Comparison of ENCODE assay signal across 1 cellular context in the genomic region with DNA sequence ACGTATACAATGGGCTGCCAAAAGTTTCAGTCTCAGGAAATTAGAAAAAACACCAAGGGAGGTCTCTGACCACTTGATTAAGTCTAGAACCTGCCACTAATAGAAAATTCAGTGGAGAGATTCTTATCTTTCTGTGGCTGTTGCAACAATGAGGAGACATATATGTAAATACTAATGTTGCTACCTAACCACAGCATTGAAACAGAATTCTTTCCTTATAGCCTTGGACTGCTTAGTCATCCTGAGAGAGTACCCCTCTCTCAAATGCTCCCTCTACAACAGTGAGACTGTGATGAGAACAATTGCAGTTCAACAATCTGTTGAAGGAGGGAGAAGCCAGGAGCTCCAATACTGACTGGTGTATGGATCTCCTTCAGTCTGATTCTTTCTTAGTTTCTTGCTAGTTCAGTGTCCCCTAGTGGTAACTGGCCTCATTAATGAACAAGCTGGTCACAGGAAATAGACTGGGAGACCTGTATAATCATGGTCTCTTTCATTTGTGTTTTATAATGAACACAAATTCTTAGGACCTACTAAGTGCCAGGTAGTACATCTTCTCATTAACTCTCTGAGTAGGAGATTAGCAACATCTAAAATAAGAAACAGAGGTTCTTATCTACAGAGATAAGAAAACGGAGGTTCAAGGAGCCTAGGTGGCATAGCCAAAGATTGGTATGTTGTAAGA.
TF ChIP-seq lines count a peak whose summit lies in the region.

No MANE protein-coding gene starts in this region.

TF ChIP-seq in HepG2, 621 proteins besides CTCF, POLR2A, EP300 and RAD21 (continued from another document and continues in another):
- TF ChIP-seq, protein P1, sequence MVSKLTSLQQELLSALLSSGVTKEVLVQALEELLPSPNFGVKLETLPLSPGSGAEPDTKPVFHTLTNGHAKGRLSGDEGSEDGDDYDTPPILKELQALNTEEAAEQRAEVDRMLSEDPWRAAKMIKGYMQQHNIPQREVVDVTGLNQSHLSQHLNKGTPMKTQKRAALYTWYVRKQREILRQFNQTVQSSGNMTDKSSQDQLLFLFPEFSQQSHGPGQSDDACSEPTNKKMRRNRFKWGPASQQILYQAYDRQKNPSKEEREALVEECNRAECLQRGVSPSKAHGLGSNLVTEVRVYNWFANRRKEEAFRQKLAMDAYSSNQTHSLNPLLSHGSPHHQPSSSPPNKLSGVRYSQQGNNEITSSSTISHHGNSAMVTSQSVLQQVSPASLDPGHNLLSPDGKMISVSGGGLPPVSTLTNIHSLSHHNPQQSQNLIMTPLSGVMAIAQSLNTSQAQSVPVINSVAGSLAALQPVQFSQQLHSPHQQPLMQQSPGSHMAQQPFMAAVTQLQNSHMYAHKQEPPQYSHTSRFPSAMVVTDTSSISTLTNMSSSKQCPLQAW (CRISPR knock-in tag; IDR thresholded peaks at IDR 0.05) = no peak
- no peak for TF ChIP-seq NR2F1 (CRISPR knock-in tag; IDR thresholded peaks at IDR 0.05)
- no peak for TF ChIP-seq FOXM1 (CRISPR knock-in tag; IDR thresholded peaks at IDR 0.05)
- TF ChIP-seq SRY (CRISPR knock-in tag; IDR thresholded peaks at IDR 0.05) = no peak
- TF ChIP-seq, protein P2, sequence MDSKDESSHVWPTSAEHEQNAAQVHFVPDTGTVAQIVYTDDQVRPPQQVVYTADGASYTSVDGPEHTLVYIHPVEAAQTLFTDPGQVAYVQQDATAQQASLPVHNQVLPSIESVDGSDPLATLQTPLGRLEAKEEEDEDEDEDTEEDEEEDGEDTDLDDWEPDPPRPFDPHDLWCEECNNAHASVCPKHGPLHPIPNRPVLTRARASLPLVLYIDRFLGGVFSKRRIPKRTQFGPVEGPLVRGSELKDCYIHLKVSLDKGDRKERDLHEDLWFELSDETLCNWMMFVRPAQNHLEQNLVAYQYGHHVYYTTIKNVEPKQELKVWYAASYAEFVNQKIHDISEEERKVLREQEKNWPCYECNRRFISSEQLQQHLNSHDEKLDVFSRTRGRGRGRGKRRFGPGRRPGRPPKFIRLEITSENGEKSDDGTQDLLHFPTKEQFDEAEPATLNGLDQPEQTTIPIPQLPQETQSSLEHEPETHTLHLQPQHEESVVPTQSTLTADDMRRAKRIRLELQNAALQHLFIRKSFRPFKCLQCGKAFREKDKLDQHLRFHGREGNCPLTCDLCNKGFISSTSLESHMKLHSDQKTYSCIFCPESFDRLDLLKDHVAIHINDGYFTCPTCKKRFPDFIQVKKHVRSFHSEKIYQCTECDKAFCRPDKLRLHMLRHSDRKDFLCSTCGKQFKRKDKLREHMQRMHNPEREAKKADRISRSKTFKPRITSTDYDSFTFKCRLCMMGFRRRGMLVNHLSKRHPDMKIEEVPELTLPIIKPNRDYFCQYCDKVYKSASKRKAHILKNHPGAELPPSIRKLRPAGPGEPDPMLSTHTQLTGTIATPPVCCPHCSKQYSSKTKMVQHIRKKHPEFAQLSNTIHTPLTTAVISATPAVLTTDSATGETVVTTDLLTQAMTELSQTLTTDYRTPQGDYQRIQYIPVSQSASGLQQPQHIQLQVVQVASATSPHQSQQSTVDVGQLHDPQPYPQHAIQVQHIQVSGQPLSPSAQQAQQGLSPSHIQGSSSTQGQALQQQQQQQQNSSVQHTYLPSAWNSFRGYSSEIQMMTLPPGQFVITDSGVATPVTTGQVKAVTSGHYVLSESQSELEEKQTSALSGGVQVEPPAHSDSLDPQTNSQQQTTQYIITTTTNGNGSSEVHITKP (CRISPR knock-in tag; IDR thresholded peaks at IDR 0.05; ENCODE audit: low read depth) = no peak
- TF ChIP-seq MIER3 (CRISPR knock-in tag; IDR thresholded peaks at IDR 0.05; ENCODE audit: borderline replicate concordance) = no peak
- TF ChIP-seq, protein P3, sequence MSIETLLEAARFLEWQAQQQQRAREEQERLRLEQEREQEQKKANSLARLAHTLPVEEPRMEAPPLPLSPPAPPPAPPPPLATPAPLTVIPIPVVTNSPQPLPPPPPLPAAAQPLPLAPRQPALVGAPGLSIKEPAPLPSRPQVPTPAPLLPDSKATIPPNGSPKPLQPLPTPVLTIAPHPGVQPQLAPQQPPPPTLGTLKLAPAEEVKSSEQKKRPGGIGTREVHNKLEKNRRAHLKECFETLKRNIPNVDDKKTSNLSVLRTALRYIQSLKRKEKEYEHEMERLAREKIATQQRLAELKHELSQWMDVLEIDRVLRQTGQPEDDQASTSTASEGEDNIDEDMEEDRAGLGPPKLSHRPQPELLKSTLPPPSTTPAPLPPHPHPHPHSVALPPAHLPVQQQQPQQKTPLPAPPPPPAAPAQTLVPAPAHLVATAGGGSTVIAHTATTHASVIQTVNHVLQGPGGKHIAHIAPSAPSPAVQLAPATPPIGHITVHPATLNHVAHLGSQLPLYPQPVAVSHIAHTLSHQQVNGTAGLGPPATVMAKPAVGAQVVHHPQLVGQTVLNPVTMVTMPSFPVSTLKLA (IDR thresholded peaks at IDR 0.05) = no peak
- TF ChIP-seq, protein P4, sequence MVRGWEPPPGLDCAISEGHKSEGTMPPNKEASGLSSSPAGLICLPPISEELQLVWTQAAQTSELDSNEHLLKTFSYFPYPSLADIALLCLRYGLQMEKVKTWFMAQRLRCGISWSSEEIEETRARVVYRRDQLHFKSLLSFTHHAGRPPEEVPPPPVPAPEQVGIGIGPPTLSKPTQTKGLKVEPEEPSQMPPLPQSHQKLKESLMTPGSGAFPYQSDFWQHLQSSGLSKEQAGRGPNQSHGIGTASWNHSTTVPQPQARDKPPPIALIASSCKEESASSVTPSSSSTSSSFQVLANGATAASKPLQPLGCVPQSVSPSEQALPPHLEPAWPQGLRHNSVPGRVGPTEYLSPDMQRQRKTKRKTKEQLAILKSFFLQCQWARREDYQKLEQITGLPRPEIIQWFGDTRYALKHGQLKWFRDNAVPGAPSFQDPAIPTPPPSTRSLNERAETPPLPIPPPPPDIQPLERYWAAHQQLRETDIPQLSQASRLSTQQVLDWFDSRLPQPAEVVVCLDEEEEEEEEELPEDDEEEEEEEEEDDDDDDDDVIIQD (CRISPR knock-in tag; IDR thresholded peaks at IDR 0.05; ENCODE audit: low read depth) = peak; percentile 38; the same call in 1 of the 2 replicates
- TF ChIP-seq ZNF10 (CRISPR knock-in tag; IDR thresholded peaks at IDR 0.05; ENCODE audit: borderline replicate concordance, low read depth) = no peak
- no peak for TF ChIP-seq ZBTB1 (CRISPR knock-in tag; IDR thresholded peaks at IDR 0.05; ENCODE audit: borderline replicate concordance)
- no peak for TF ChIP-seq SIX4 (CRISPR knock-in tag; IDR thresholded peaks at IDR 0.05)
- TF ChIP-seq KDM4B (CRISPR knock-in tag; IDR thresholded peaks at IDR 0.05) = no peak
- no peak for TF ChIP-seq TMF1 (CRISPR knock-in tag; IDR thresholded peaks at IDR 0.05; ENCODE audit: low read depth)
- TF ChIP-seq SSRP1 (CRISPR knock-in tag; IDR thresholded peaks at IDR 0.05) = no peak
- TF ChIP-seq, protein P5, sequence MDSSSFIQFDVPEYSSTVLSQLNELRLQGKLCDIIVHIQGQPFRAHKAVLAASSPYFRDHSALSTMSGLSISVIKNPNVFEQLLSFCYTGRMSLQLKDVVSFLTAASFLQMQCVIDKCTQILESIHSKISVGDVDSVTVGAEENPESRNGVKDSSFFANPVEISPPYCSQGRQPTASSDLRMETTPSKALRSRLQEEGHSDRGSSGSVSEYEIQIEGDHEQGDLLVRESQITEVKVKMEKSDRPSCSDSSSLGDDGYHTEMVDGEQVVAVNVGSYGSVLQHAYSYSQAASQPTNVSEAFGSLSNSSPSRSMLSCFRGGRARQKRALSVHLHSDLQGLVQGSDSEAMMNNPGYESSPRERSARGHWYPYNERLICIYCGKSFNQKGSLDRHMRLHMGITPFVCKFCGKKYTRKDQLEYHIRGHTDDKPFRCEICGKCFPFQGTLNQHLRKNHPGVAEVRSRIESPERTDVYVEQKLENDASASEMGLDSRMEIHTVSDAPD (CRISPR knock-in tag; IDR thresholded peaks at IDR 0.05) = no peak
- no peak for TF ChIP-seq ZNF747 (CRISPR knock-in tag; IDR thresholded peaks at IDR 0.05; ENCODE audit: borderline replicate concordance)
- no peak for TF ChIP-seq ZBTB21 (CRISPR knock-in tag; IDR thresholded peaks at IDR 0.05)
- TF ChIP-seq, protein P6, sequence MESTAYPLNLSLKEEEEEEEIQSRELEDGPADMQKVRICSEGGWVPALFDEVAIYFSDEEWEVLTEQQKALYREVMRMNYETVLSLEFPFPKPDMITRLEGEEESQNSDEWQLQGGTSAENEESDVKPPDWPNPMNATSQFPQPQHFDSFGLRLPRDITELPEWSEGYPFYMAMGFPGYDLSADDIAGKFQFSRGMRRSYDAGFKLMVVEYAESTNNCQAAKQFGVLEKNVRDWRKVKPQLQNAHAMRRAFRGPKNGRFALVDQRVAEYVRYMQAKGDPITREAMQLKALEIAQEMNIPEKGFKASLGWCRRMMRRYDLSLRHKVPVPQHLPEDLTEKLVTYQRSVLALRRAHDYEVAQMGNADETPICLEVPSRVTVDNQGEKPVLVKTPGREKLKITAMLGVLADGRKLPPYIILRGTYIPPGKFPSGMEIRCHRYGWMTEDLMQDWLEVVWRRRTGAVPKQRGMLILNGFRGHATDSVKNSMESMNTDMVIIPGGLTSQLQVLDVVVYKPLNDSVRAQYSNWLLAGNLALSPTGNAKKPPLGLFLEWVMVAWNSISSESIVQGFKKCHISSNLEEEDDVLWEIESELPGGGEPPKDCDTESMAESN (CRISPR knock-in tag; conservative IDR thresholded peaks at IDR 0.05) = no peak
- TF ChIP-seq, protein P7, sequence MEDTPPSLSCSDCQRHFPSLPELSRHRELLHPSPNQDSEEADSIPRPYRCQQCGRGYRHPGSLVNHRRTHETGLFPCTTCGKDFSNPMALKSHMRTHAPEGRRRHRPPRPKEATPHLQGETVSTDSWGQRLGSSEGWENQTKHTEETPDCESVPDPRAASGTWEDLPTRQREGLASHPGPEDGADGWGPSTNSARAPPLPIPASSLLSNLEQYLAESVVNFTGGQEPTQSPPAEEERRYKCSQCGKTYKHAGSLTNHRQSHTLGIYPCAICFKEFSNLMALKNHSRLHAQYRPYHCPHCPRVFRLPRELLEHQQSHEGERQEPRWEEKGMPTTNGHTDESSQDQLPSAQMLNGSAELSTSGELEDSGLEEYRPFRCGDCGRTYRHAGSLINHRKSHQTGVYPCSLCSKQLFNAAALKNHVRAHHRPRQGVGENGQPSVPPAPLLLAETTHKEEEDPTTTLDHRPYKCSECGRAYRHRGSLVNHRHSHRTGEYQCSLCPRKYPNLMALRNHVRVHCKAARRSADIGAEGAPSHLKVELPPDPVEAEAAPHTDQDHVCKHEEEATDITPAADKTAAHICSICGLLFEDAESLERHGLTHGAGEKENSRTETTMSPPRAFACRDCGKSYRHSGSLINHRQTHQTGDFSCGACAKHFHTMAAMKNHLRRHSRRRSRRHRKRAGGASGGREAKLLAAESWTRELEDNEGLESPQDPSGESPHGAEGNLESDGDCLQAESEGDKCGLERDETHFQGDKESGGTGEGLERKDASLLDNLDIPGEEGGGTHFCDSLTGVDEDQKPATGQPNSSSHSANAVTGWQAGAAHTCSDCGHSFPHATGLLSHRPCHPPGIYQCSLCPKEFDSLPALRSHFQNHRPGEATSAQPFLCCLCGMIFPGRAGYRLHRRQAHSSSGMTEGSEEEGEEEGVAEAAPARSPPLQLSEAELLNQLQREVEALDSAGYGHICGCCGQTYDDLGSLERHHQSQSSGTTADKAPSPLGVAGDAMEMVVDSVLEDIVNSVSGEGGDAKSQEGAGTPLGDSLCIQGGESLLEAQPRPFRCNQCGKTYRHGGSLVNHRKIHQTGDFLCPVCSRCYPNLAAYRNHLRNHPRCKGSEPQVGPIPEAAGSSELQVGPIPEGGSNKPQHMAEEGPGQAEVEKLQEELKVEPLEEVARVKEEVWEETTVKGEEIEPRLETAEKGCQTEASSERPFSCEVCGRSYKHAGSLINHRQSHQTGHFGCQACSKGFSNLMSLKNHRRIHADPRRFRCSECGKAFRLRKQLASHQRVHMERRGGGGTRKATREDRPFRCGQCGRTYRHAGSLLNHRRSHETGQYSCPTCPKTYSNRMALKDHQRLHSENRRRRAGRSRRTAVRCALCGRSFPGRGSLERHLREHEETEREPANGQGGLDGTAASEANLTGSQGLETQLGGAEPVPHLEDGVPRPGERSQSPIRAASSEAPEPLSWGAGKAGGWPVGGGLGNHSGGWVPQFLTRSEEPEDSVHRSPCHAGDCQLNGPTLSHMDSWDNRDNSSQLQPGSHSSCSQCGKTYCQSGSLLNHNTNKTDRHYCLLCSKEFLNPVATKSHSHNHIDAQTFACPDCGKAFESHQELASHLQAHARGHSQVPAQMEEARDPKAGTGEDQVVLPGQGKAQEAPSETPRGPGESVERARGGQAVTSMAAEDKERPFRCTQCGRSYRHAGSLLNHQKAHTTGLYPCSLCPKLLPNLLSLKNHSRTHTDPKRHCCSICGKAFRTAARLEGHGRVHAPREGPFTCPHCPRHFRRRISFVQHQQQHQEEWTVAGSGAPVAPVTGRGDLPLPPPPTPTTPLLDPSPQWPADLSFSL (CRISPR knock-in tag; IDR thresholded peaks at IDR 0.05) = no peak
- TF ChIP-seq ZNF605 (CRISPR knock-in tag; IDR thresholded peaks at IDR 0.05) = no peak
- no peak for TF ChIP-seq ZNF670 (CRISPR knock-in tag; IDR thresholded peaks at IDR 0.05; ENCODE audit: borderline replicate concordance)
- TF ChIP-seq, protein P8, sequence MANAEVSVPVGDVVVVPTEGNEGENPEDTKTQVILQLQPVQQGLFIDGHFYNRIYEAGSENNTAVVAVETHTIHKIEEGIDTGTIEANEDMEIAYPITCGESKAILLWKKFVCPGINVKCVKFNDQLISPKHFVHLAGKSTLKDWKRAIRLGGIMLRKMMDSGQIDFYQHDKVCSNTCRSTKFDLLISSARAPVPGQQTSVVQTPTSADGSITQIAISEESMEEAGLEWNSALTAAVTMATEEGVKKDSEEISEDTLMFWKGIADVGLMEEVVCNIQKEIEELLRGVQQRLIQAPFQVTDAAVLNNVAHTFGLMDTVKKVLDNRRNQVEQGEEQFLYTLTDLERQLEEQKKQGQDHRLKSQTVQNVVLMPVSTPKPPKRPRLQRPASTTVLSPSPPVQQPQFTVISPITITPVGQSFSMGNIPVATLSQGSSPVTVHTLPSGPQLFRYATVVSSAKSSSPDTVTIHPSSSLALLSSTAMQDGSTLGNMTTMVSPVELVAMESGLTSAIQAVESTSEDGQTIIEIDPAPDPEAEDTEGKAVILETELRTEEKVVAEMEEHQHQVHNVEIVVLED (CRISPR knock-in tag; IDR thresholded peaks at IDR 0.05; ENCODE audit: borderline replicate concordance) = no peak; the same call in 1 of the 2 replicates
- TF ChIP-seq, protein P9, sequence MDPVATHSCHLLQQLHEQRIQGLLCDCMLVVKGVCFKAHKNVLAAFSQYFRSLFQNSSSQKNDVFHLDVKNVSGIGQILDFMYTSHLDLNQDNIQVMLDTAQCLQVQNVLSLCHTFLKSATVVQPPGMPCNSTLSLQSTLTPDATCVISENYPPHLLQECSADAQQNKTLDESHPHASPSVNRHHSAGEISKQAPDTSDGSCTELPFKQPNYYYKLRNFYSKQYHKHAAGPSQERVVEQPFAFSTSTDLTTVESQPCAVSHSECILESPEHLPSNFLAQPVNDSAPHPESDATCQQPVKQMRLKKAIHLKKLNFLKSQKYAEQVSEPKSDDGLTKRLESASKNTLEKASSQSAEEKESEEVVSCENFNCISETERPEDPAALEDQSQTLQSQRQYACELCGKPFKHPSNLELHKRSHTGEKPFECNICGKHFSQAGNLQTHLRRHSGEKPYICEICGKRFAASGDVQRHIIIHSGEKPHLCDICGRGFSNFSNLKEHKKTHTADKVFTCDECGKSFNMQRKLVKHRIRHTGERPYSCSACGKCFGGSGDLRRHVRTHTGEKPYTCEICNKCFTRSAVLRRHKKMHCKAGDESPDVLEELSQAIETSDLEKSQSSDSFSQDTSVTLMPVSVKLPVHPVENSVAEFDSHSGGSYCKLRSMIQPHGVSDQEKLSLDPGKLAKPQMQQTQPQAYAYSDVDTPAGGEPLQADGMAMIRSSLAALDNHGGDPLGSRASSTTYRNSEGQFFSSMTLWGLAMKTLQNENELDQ (CRISPR knock-in tag; IDR thresholded peaks at IDR 0.05; ENCODE audit: borderline replicate concordance) = no peak
- peak; percentile 86 for TF ChIP-seq STAG1 (CRISPR knock-in tag; IDR thresholded peaks at IDR 0.05)
- TF ChIP-seq SP2 (CRISPR knock-in tag; IDR thresholded peaks at IDR 0.05) = no peak
- TF ChIP-seq WIZ (CRISPR knock-in tag; IDR thresholded peaks at IDR 0.05) = no peak
- TF ChIP-seq GPN1 (CRISPR knock-in tag; IDR thresholded peaks at IDR 0.05; ENCODE audit: borderline replicate concordance) = no peak
- no peak for TF ChIP-seq NONO (IDR thresholded peaks at IDR 0.05)
- no peak for TF ChIP-seq NONO (CRISPR knock-in tag; conservative IDR thresholded peaks at IDR 0.05)
